In the genomic region with DNA sequence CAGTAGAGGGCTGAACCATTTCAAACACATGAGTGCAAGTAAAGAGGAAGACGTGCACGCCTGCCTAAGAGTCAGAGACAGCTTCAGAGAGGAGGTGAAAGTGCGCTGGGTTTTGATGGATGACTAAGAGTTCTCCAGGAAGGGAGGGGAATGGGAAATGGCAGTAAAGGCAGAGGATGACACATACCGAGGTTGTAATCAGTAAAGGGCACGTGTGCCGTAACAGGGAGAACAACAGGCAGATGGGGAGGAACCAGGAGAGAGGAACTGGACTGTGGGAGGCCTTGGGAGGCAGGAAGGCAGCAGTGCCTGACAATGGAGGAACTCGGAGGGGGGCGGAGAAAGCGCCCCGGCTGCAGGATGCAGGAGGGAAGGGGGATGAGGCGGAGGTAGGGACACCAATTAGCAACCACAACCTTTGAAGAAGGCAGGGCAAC, we compare ENCODE assay signal across 1 cellular context.
A peak's percentile ranks its signal among the peaks of the same experiment; 100 is the strongest.
TF ChIP-seq lines count a peak whose summit lies in the region.

No MANE protein-coding gene starts in this region.

TF ChIP-seq in HEK293, 187 proteins besides CTCF, POLR2A, EP300 and RAD21 (continued from another document and continues in another):
- TF ChIP-seq, protein P1, sequence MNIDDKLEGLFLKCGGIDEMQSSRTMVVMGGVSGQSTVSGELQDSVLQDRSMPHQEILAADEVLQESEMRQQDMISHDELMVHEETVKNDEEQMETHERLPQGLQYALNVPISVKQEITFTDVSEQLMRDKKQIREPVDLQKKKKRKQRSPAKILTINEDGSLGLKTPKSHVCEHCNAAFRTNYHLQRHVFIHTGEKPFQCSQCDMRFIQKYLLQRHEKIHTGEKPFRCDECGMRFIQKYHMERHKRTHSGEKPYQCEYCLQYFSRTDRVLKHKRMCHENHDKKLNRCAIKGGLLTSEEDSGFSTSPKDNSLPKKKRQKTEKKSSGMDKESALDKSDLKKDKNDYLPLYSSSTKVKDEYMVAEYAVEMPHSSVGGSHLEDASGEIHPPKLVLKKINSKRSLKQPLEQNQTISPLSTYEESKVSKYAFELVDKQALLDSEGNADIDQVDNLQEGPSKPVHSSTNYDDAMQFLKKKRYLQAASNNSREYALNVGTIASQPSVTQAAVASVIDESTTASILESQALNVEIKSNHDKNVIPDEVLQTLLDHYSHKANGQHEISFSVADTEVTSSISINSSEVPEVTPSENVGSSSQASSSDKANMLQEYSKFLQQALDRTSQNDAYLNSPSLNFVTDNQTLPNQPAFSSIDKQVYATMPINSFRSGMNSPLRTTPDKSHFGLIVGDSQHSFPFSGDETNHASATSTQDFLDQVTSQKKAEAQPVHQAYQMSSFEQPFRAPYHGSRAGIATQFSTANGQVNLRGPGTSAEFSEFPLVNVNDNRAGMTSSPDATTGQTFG (tag by site-specific recombination; IDR thresholded peaks at IDR 0.05; ENCODE audit: borderline replicate concordance), result no peak
- no peak for TF ChIP-seq ZNF416 (tag by site-specific recombination; IDR thresholded peaks at IDR 0.05)
- peak; percentile 63 for TF ChIP-seq ZNF335 (tag by site-specific recombination; conservative IDR thresholded peaks at IDR 0.05)
- TF ChIP-seq, protein P2, sequence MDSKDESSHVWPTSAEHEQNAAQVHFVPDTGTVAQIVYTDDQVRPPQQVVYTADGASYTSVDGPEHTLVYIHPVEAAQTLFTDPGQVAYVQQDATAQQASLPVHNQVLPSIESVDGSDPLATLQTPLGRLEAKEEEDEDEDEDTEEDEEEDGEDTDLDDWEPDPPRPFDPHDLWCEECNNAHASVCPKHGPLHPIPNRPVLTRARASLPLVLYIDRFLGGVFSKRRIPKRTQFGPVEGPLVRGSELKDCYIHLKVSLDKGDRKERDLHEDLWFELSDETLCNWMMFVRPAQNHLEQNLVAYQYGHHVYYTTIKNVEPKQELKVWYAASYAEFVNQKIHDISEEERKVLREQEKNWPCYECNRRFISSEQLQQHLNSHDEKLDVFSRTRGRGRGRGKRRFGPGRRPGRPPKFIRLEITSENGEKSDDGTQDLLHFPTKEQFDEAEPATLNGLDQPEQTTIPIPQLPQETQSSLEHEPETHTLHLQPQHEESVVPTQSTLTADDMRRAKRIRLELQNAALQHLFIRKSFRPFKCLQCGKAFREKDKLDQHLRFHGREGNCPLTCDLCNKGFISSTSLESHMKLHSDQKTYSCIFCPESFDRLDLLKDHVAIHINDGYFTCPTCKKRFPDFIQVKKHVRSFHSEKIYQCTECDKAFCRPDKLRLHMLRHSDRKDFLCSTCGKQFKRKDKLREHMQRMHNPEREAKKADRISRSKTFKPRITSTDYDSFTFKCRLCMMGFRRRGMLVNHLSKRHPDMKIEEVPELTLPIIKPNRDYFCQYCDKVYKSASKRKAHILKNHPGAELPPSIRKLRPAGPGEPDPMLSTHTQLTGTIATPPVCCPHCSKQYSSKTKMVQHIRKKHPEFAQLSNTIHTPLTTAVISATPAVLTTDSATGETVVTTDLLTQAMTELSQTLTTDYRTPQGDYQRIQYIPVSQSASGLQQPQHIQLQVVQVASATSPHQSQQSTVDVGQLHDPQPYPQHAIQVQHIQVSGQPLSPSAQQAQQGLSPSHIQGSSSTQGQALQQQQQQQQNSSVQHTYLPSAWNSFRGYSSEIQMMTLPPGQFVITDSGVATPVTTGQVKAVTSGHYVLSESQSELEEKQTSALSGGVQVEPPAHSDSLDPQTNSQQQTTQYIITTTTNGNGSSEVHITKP (tag by site-specific recombination; IDR thresholded peaks at IDR 0.05), result peak; percentile 96
- TF ChIP-seq ZNF837 (tag by site-specific recombination; IDR thresholded peaks at IDR 0.05), result no peak
- peak; percentile 100 for TF ChIP-seq GLIS1 (tag by site-specific recombination; IDR thresholded peaks at IDR 0.05)
- TF ChIP-seq ZNF707 (tag by site-specific recombination; IDR thresholded peaks at IDR 0.05), result no peak
- no peak for TF ChIP-seq ZNF146 (tag by site-specific recombination; IDR thresholded peaks at IDR 0.05)
- TF ChIP-seq ZNF629 (tag by site-specific recombination; IDR thresholded peaks at IDR 0.05), result peak; percentile 81
- TF ChIP-seq ZNF433 (tag by site-specific recombination; IDR thresholded peaks at IDR 0.05; ENCODE audit: low read depth), result no peak
- TF ChIP-seq ZNF404 (tag by site-specific recombination; IDR thresholded peaks at IDR 0.05), result no peak
- no peak for TF ChIP-seq ZNF777 (tag by site-specific recombination; IDR thresholded peaks at IDR 0.05; ENCODE audit: borderline replicate concordance)
- TF ChIP-seq ZNF530 (tag by site-specific recombination; IDR thresholded peaks at IDR 0.05; ENCODE audit: low read depth), result no peak
- no peak for TF ChIP-seq ZNF791 (tag by site-specific recombination; IDR thresholded peaks at IDR 0.05)
- no peak for TF ChIP-seq ZNF157 (tag by site-specific recombination; IDR thresholded peaks at IDR 0.05)
- 0 out of 2 replicates have a peak, but pooled peaks have one; percentile 32 for TF ChIP-seq KLF16 (tag by site-specific recombination; IDR thresholded peaks at IDR 0.05)
- peak; percentile 68; the same call in 1 of the 2 replicates for TF ChIP-seq ZBTB17 (tag by site-specific recombination; IDR thresholded peaks at IDR 0.05)
- no peak for TF ChIP-seq ZNF48 (tag by site-specific recombination; IDR thresholded peaks at IDR 0.05)
- peak; percentile 56; the same call in 1 of the 2 replicates for TF ChIP-seq ZNF2 (tag by site-specific recombination; IDR thresholded peaks at IDR 0.05)
- TF ChIP-seq, protein P3, sequence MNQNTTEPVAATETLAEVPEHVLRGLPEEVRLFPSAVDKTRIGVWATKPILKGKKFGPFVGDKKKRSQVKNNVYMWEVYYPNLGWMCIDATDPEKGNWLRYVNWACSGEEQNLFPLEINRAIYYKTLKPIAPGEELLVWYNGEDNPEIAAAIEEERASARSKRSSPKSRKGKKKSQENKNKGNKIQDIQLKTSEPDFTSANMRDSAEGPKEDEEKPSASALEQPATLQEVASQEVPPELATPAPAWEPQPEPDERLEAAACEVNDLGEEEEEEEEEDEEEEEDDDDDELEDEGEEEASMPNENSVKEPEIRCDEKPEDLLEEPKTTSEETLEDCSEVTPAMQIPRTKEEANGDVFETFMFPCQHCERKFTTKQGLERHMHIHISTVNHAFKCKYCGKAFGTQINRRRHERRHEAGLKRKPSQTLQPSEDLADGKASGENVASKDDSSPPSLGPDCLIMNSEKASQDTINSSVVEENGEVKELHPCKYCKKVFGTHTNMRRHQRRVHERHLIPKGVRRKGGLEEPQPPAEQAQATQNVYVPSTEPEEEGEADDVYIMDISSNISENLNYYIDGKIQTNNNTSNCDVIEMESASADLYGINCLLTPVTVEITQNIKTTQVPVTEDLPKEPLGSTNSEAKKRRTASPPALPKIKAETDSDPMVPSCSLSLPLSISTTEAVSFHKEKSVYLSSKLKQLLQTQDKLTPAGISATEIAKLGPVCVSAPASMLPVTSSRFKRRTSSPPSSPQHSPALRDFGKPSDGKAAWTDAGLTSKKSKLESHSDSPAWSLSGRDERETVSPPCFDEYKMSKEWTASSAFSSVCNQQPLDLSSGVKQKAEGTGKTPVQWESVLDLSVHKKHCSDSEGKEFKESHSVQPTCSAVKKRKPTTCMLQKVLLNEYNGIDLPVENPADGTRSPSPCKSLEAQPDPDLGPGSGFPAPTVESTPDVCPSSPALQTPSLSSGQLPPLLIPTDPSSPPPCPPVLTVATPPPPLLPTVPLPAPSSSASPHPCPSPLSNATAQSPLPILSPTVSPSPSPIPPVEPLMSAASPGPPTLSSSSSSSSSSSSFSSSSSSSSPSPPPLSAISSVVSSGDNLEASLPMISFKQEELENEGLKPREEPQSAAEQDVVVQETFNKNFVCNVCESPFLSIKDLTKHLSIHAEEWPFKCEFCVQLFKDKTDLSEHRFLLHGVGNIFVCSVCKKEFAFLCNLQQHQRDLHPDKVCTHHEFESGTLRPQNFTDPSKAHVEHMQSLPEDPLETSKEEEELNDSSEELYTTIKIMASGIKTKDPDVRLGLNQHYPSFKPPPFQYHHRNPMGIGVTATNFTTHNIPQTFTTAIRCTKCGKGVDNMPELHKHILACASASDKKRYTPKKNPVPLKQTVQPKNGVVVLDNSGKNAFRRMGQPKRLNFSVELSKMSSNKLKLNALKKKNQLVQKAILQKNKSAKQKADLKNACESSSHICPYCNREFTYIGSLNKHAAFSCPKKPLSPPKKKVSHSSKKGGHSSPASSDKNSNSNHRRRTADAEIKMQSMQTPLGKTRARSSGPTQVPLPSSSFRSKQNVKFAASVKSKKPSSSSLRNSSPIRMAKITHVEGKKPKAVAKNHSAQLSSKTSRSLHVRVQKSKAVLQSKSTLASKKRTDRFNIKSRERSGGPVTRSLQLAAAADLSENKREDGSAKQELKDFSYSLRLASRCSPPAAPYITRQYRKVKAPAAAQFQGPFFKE (tag by site-specific recombination; IDR thresholded peaks at IDR 0.05; ENCODE audit: borderline replicate concordance), result no peak
- TF ChIP-seq, protein P4, sequence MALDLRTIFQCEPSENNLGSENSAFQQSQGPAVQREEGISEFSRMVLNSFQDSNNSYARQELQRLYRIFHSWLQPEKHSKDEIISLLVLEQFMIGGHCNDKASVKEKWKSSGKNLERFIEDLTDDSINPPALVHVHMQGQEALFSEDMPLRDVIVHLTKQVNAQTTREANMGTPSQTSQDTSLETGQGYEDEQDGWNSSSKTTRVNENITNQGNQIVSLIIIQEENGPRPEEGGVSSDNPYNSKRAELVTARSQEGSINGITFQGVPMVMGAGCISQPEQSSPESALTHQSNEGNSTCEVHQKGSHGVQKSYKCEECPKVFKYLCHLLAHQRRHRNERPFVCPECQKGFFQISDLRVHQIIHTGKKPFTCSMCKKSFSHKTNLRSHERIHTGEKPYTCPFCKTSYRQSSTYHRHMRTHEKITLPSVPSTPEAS (tag by site-specific recombination; IDR thresholded peaks at IDR 0.05), result no peak
- TF ChIP-seq, protein P5, sequence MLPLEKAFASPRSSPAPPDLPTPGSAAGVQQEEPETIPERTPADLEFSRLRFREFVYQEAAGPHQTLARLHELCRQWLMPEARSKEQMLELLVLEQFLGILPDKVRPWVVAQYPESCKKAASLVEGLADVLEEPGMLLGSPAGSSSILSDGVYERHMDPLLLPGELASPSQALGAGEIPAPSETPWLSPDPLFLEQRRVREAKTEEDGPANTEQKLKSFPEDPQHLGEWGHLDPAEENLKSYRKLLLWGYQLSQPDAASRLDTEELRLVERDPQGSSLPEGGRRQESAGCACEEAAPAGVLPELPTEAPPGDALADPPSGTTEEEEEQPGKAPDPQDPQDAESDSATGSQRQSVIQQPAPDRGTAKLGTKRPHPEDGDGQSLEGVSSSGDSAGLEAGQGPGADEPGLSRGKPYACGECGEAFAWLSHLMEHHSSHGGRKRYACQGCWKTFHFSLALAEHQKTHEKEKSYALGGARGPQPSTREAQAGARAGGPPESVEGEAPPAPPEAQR (tag by site-specific recombination; IDR thresholded peaks at IDR 0.05), result no peak
- no peak for TF ChIP-seq ZNF391 (tag by site-specific recombination; IDR thresholded peaks at IDR 0.05; ENCODE audit: borderline replicate concordance, low read depth)
- no peak for TF ChIP-seq ZNF510 (tag by site-specific recombination; IDR thresholded peaks at IDR 0.05; ENCODE audit: insufficient replicate concordance)
- no peak for TF ChIP-seq ZNF138 (tag by site-specific recombination; IDR thresholded peaks at IDR 0.05; ENCODE audit: borderline replicate concordance)
- TF ChIP-seq ZBTB48 (tag by site-specific recombination; IDR thresholded peaks at IDR 0.05), result no peak; the same call in 1 of the 2 replicates
- TF ChIP-seq ZNF10 (tag by site-specific recombination; IDR thresholded peaks at IDR 0.05), result no peak
- TF ChIP-seq, protein P6, sequence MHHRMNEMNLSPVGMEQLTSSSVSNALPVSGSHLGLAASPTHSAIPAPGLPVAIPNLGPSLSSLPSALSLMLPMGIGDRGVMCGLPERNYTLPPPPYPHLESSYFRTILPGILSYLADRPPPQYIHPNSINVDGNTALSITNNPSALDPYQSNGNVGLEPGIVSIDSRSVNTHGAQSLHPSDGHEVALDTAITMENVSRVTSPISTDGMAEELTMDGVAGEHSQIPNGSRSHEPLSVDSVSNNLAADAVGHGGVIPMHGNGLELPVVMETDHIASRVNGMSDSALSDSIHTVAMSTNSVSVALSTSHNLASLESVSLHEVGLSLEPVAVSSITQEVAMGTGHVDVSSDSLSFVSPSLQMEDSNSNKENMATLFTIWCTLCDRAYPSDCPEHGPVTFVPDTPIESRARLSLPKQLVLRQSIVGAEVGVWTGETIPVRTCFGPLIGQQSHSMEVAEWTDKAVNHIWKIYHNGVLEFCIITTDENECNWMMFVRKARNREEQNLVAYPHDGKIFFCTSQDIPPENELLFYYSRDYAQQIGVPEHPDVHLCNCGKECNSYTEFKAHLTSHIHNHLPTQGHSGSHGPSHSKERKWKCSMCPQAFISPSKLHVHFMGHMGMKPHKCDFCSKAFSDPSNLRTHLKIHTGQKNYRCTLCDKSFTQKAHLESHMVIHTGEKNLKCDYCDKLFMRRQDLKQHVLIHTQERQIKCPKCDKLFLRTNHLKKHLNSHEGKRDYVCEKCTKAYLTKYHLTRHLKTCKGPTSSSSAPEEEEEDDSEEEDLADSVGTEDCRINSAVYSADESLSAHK (tag by site-specific recombination; IDR thresholded peaks at IDR 0.05), result no peak
- no peak for TF ChIP-seq ZNF561 (tag by site-specific recombination; IDR thresholded peaks at IDR 0.05; ENCODE audit: borderline replicate concordance)
- TF ChIP-seq SP7 (tag by site-specific recombination; IDR thresholded peaks at IDR 0.05), result peak; percentile 99
- TF ChIP-seq GFI1B (tag by site-specific recombination; IDR thresholded peaks at IDR 0.05), result no peak
- TF ChIP-seq, protein P7, sequence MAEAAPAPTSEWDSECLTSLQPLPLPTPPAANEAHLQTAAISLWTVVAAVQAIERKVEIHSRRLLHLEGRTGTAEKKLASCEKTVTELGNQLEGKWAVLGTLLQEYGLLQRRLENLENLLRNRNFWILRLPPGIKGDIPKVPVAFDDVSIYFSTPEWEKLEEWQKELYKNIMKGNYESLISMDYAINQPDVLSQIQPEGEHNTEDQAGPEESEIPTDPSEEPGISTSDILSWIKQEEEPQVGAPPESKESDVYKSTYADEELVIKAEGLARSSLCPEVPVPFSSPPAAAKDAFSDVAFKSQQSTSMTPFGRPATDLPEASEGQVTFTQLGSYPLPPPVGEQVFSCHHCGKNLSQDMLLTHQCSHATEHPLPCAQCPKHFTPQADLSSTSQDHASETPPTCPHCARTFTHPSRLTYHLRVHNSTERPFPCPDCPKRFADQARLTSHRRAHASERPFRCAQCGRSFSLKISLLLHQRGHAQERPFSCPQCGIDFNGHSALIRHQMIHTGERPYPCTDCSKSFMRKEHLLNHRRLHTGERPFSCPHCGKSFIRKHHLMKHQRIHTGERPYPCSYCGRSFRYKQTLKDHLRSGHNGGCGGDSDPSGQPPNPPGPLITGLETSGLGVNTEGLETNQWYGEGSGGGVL (tag by site-specific recombination; IDR thresholded peaks at IDR 0.05), result peak; percentile 92
- no peak for TF ChIP-seq ZNF585B (tag by site-specific recombination; IDR thresholded peaks at IDR 0.05)
- peak; percentile 62; the same call in 1 of the 2 replicates for TF ChIP-seq IKZF3 (tag by site-specific recombination; IDR thresholded peaks at IDR 0.05)
- no peak for TF ChIP-seq ZNF223 (tag by site-specific recombination; IDR thresholded peaks at IDR 0.05)
- TF ChIP-seq, protein P8, sequence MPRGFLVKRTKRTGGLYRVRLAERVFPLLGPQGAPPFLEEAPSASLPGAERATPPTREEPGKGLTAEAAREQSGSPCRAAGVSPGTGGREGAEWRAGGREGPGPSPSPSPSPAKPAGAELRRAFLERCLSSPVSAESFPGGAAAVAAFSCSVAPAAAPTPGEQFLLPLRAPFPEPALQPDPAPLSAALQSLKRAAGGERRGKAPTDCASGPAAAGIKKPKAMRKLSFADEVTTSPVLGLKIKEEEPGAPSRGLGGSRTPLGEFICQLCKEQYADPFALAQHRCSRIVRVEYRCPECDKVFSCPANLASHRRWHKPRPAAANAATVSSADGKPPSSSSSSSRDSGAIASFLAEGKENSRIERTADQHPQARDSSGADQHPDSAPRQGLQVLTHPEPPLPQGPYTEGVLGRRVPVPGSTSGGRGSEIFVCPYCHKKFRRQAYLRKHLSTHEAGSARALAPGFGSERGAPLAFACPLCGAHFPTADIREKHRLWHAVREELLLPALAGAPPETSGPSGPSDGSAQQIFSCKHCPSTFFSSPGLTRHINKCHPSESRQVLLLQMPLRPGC (tag by site-specific recombination; IDR thresholded peaks at IDR 0.05), result peak; percentile 86
- no peak for TF ChIP-seq ZFP37 (tag by site-specific recombination; IDR thresholded peaks at IDR 0.05)
